In the genomic region with DNA sequence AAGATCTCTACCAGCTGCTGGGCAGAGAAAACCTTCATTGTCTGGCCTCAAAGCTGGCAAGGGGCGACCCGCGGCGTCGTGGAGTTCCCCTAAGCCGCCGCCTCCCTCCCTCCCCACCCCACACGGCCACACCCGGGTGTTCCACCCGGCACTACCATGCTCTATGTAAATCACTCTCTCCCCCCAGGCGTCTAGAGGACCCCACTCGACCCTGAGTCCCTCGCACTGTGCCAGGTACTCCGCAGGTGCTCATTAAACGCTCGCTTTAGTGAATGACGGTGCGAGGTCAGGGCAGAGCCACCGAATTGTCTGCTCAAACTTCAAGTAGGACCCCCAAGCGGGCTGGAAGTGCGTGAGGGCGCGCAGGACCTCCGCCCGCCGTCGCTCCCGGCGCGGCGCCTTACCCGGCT, we compare ENCODE assay signal across 8 cellular contexts. TPM values are rescaled to one million over a fixed set of nuclear protein-coding genes. Genes with fewer than 3 reads are reported as not detected.
DNase-seq lines count a peak whose midpoint lies in the region; ATAC-seq lines count a peak whose summit lies in the region.

No MANE protein-coding gene starts in this region.

- peaks cover 36 to 39% of the 10 kb centered on the region in 2 donors for H3K4me1 Mint-ChIP-seq in stimulated activated naive B cell treated with anti-CD40 and anti-IgM and Interleukin-4, amounts not matched to agents 10 μg/mL and 1 μg/mL and 100 μg/mL, for 72 hours

- H3K4me3 ChIP-seq in mesenchymal stem cell (ENCODE audit: insufficient read depth in 1 of 2, low read depth in 1 of 2, low read length in 2 of 2), result peak overlapping the region; percentile 85 to 87

- peaks cover 20% of the 10 kb centered on the region for H3K4me1 ChIP-seq in mesenchymal stem cell (ENCODE audit: control insufficient read depth, insufficient read depth, low read depth, low read length)

- peaks cover 10% of the 10 kb centered on the region for H3K9me3 ChIP-seq in mesenchymal stem cell (ENCODE audit: control insufficient read depth, low read length)

- H2AK5ac ChIP-seq in mesenchymal stem cell (ENCODE audit: low read length, severe bottlenecking), result no peak overlapping the region

- H3K27ac ChIP-seq in mesenchymal stem cell (ENCODE audit: low read length, poor library complexity, severe bottlenecking), result no peak overlapping the region

- H2BK15ac ChIP-seq in mesenchymal stem cell (ENCODE audit: low read depth, poor library complexity, severe bottlenecking), result peak overlapping the region; percentile 46

- H3K4me3 Mint-ChIP-seq in stimulated activated naive B cell treated with anti-CD40 and anti-IgM and Interleukin-4, amounts not matched to agents 10 μg/mL and 1 μg/mL and 100 μg/mL, for 72 hours, result peak overlapping the region; percentile 90 to 99

- peaks cover 18% of the 10 kb centered on the region for H3K79me1 ChIP-seq in mesenchymal stem cell (replicated peaks; ENCODE audit: low read length, poor library complexity, severe bottlenecking)

- peak overlapping the region; percentile 85 for H3K4me2 ChIP-seq in mesenchymal stem cell (ENCODE audit: low read length, poor library complexity, severe bottlenecking)

- H3K27me3 Mint-ChIP-seq in stimulated activated naive B cell treated with anti-CD40 and anti-IgM and Interleukin-4, amounts not matched to agents 10 μg/mL and 1 μg/mL and 100 μg/mL, for 72 hours, result peaks cover 0 to 8% of the 10 kb centered on the region in 2 donors

- H3K9me3 Mint-ChIP-seq in stimulated activated naive B cell treated with anti-CD40 and anti-IgM and Interleukin-4, amounts not matched to agents 10 μg/mL and 1 μg/mL and 100 μg/mL, for 72 hours, result peaks cover 11 to 16% of the 10 kb centered on the region in 2 donors

- peak overlapping the region in 1 of 2 experiments; percentile 91 for H3K14ac ChIP-seq in mesenchymal stem cell (ENCODE audit: low read length in 2 of 2)

- ATAC-seq in Right ventricle myocardium superior (ENCODE audit: poor library complexity) (no peak), Right ventricle myocardium inferior (no peak), HG03196 (IDR thresholded peaks at IDR 0.05; ENCODE audit: unreplicated experiment) (peak; percentile 32)
- ATAC-seq in stimulated activated naive B cell treated with anti-CD40 and anti-IgM and Interleukin-4, amounts not matched to agents 10 μg/mL and 1 μg/mL and 100 μg/mL, for 72 hours (replicated peaks), result peak; percentile 73 to 74

- peaks cover 25 to 41% of the 10 kb centered on the region in 2 donors for H3K36me3 Mint-ChIP-seq in stimulated activated naive B cell treated with anti-CD40 and anti-IgM and Interleukin-4, amounts not matched to agents 10 μg/mL and 1 μg/mL and 100 μg/mL, for 72 hours

- no peak overlapping the region for H3K23ac ChIP-seq in mesenchymal stem cell (ENCODE audit: low read length in 2 of 2)

- H3K36me3 ChIP-seq in mesenchymal stem cell (ENCODE audit: control insufficient read depth in 1 of 2, insufficient read depth in 2 of 2, low read depth in 1 of 2, low read length in 2 of 2), result peaks cover 0 to 4% of the 10 kb centered on the region in 2 experiments

- H3K18ac ChIP-seq in mesenchymal stem cell (ENCODE audit: low read depth in 1 of 2, low read length in 2 of 2), result peak overlapping the region; percentile 92 to 97

- peak overlapping the region; percentile 93 for H3K9ac ChIP-seq in mesenchymal stem cell (ENCODE audit: low read length)

- H2BK12ac ChIP-seq in mesenchymal stem cell (ENCODE audit: low read length in 2 of 2), result peak overlapping the region in 1 of 2 experiments; percentile 72

- peak overlapping the region; percentile 98 for H4K91ac ChIP-seq in mesenchymal stem cell (ENCODE audit: low read length)

- peak overlapping the region; percentile 81 to 85 for H3K4ac ChIP-seq in mesenchymal stem cell (ENCODE audit: low read depth in 1 of 2, low read length in 2 of 2)

- peak; percentile 50 for DNase-seq in Right ventricle myocardium superior
- DNase-seq in Right ventricle myocardium inferior (ENCODE audit: missing footprints), result no peak
- peak; percentile 56 for DNase-seq in T-helper 9 cell
- DNase-seq in central memory CD4-positive, alpha-beta T cell, result peak; percentile 48
- DNase-seq in mesenchymal stem cell, result peak; percentile 21
- peak; percentile 42 for DNase-seq in stimulated activated naive B cell treated with anti-CD40 and anti-IgM and Interleukin-4, amounts not matched to agents 10 μg/mL and 1 μg/mL and 100 μg/mL, for 72 hours
- DNase-seq in NCI-H82 (lab: John Stamatoyannopoulos, UW), result no peak

- H2AFZ ChIP-seq in mesenchymal stem cell (ENCODE audit: low read depth, low read length), result peak overlapping the region; percentile 96

- intact Hi-C loops in Right ventricle myocardium superior (cut with DNase I) (loop anchor here (5.0 kb wide), 1 partner anchor 115 kb away; the partner anchor contains the start of gene KDM7A), Right ventricle myocardium inferior (cut with DNase I) (no loop called here)

- peak overlapping the region; percentile 96 for H3K27ac Mint-ChIP-seq in stimulated activated naive B cell treated with anti-CD40 and anti-IgM and Interleukin-4, amounts not matched to agents 10 μg/mL and 1 μg/mL and 100 μg/mL, for 72 hours

- H3K27me3 ChIP-seq in mesenchymal stem cell (ENCODE audit: control insufficient read depth in 1 of 2, insufficient read depth in 1 of 2, low read length in 2 of 2), result no peaks in the 10 kb centered on the region

- H4K8ac ChIP-seq in mesenchymal stem cell (ENCODE audit: low read length), result peak overlapping the region; percentile 97

- 20% methylated on average over 25 of the region's 32 CpGs for WGBS in mesenchymal stem cell

- no peak overlapping the region for H2BK5ac ChIP-seq in mesenchymal stem cell (ENCODE audit: low read depth, low read length, poor library complexity, severe bottlenecking)

- H2BK120ac ChIP-seq in mesenchymal stem cell (ENCODE audit: low read depth, low read length), result peak overlapping the region; percentile 96

RNA-seq across cellular contexts. Expression of gene PARP12, which starts 0.6 kb away (rescaled TPM):
- total RNA-seq in Right ventricle myocardium superior (10.5 TPM), Right ventricle myocardium inferior (13.2 TPM)
- polyA plus RNA-seq in mesenchymal stem cell (2013, experiment 1 of 2), result 6.1 TPM
- polyA plus RNA-seq in mesenchymal stem cell (2013, experiment 2 of 2), result 6.1 TPM

Comparison
In these comparisons a context has a peak if more than half of its experiments do, and no peak if none do; other contexts are left out.
1. DNase-seq: peak in Right ventricle myocardium superior (single experiment), T-helper 9 cell (single experiment), central memory CD4-positive, alpha-beta T cell (single experiment), mesenchymal stem cell (single experiment) and stimulated activated naive B cell treated with anti-CD40 and anti-IgM and Interleukin-4, amounts not matched to agents 10 μg/mL and 1 μg/mL and 100 μg/mL, for 72 hours (single experiment); none in Right ventricle myocardium inferior (single experiment) and NCI-H82 (single experiment).
2. ATAC-seq: peak in HG03196 (single experiment) and stimulated activated naive B cell treated with anti-CD40 and anti-IgM and Interleukin-4, amounts not matched to agents 10 μg/mL and 1 μg/mL and 100 μg/mL, for 72 hours (2 of 2); none in Right ventricle myocardium superior (single experiment) and Right ventricle myocardium inferior (single experiment).